Comparison of ENCODE assay signal across 8 cellular contexts in genomic region chr1:147046511-147047394, GRCh38.
DNase-seq lines count a peak whose midpoint lies in the region; ATAC-seq, FAIRE-seq and TF ChIP-seq lines count a peak whose summit lies in the region.
"Not testable (repeated sequence)": the region's sequence is repeated elsewhere in the genome, so short reads cannot be mapped to it uniquely, and the experiment has no call there.

No MANE protein-coding gene starts in this region.

- H4K20me1 ChIP-seq in KMS-11 (ENCODE audit: insufficient read depth) = not testable (repeated sequence)

- H3K79me2 ChIP-seq in KMS-11 (ENCODE audit: insufficient read depth, low read depth) = not testable (repeated sequence)

- not testable (repeated sequence) for H3K27me3 Mint-ChIP-seq in activated naive CD4-positive, alpha-beta T cell treated with anti-CD3 and anti-CD28 coated beads, Interleukin-2, amount 10 ng/mL, durations not matched to agents 7 days and 5 days; stimulated activated naive CD8-positive, alpha-beta T cell treated with anti-CD3 and anti-CD28 coated beads, Interleukin-15, amount 100 ng/mL, for 72 hours

- not testable (repeated sequence) for TF ChIP-seq CTCF in D721Med (IDR thresholded peaks at IDR 0.05; ENCODE audit: insufficient read depth, missing control alignments); KMS-11 (conservative IDR thresholded peaks at IDR 0.05; ENCODE audit: low read depth, low read length); epithelial cell of esophagus (IDR thresholded peaks at IDR 0.05; ENCODE audit: insufficient read depth, low read depth, low read length, missing control alignments)

- ATAC-seq in HG02852 (IDR thresholded peaks at IDR 0.05; ENCODE audit: unreplicated experiment) = peak; percentile 62
- peak; percentile 90 for ATAC-seq in stimulated activated naive CD8-positive, alpha-beta T cell treated with anti-CD3 and anti-CD28 coated beads, Interleukin-15, amount 100 ng/mL, for 72 hours

- H3K4me2 ChIP-seq in KMS-11 = peak overlapping the region; percentile 59

- H3K27me3 ChIP-seq in KMS-11 (ENCODE audit: insufficient read depth, low read depth) = not testable (repeated sequence)

- peak overlapping the region; percentile 88 for H3K4me3 ChIP-seq in KMS-11 (IDR thresholded peaks at IDR 0.05; ENCODE audit: insufficient read depth, low read depth, low read length)
- not testable (repeated sequence) for H3K4me3 ChIP-seq in epithelial cell of esophagus (ENCODE audit: low read length)

- peak overlapping the region; percentile 95 for H3K27ac Mint-ChIP-seq in activated naive CD4-positive, alpha-beta T cell treated with anti-CD3 and anti-CD28 coated beads, Interleukin-2, amount 10 ng/mL, durations not matched to agents 7 days and 5 days
- H3K27ac Mint-ChIP-seq in stimulated activated naive CD8-positive, alpha-beta T cell treated with anti-CD3 and anti-CD28 coated beads, Interleukin-15, amount 100 ng/mL, for 72 hours = peak overlapping the region; percentile 95 to 98

- peak overlapping the region; percentile 61 for H3K4me3 Mint-ChIP-seq in activated naive CD4-positive, alpha-beta T cell treated with anti-CD3 and anti-CD28 coated beads, Interleukin-2, amount 10 ng/mL, durations not matched to agents 7 days and 5 days
- H3K4me3 Mint-ChIP-seq in stimulated activated naive CD8-positive, alpha-beta T cell treated with anti-CD3 and anti-CD28 coated beads, Interleukin-15, amount 100 ng/mL, for 72 hours = peak overlapping the region; percentile 66 to 79

- H3K9ac ChIP-seq in KMS-11 = peak overlapping the region; percentile 12; the same call in 1 of the 2 replicates

- not testable (repeated sequence) for DNase-seq in D721Med (ENCODE audit: insufficient read length, low spot score); GM19239 (ENCODE audit: insufficient read length, low spot score); activated naive CD4-positive, alpha-beta T cell treated with anti-CD3 and anti-CD28 coated beads, Interleukin-2, amount 10 ng/mL, durations not matched to agents 7 days and 5 days; stimulated activated naive CD8-positive, alpha-beta T cell treated with anti-CD3 and anti-CD28 coated beads, Interleukin-15, amount 100 ng/mL, for 72 hours
- peak; percentile 49 for DNase-seq in epithelial cell of esophagus (ENCODE audit: low read depth)

- not testable (repeated sequence) for H3K36me3 Mint-ChIP-seq in activated naive CD4-positive, alpha-beta T cell treated with anti-CD3 and anti-CD28 coated beads, Interleukin-2, amount 10 ng/mL, durations not matched to agents 7 days and 5 days

- H3K4me1 Mint-ChIP-seq in activated naive CD4-positive, alpha-beta T cell treated with anti-CD3 and anti-CD28 coated beads, Interleukin-2, amount 10 ng/mL, durations not matched to agents 7 days and 5 days = peaks cover 43% of the 10 kb centered on the region
- peaks cover 51% of the 10 kb centered on the region for H3K4me1 Mint-ChIP-seq in stimulated activated naive CD8-positive, alpha-beta T cell treated with anti-CD3 and anti-CD28 coated beads, Interleukin-15, amount 100 ng/mL, for 72 hours

- not testable (repeated sequence) for H3K36me3 ChIP-seq in KMS-11 (ENCODE audit: insufficient read depth)

- not testable (repeated sequence) for H3K9me3 Mint-ChIP-seq in activated naive CD4-positive, alpha-beta T cell treated with anti-CD3 and anti-CD28 coated beads, Interleukin-2, amount 10 ng/mL, durations not matched to agents 7 days and 5 days; stimulated activated naive CD8-positive, alpha-beta T cell treated with anti-CD3 and anti-CD28 coated beads, Interleukin-15, amount 100 ng/mL, for 72 hours

- H3K4me1 ChIP-seq in KMS-11 (ENCODE audit: low read depth, poor library complexity, severe bottlenecking) = peaks cover 71% of the 10 kb centered on the region

- CTCF ChIA-PET in activated naive CD4-positive, alpha-beta T cell treated with anti-CD3 and anti-CD28 coated beads, Interleukin-2, amount 10 ng/mL, durations not matched to agents 7 days and 5 days (lab: Charles Lee) = interaction anchor here (1.0 kb wide), 1 partner anchor 16 kb away, joined by 4 read pairs; no protein-coding TSS in a partner anchor

- H2AFZ ChIP-seq in KMS-11 (ENCODE audit: low read depth) = peak overlapping the region; percentile 32

- FAIRE-seq in D721Med (lab: Jason Lieb, UNC) = peak; percentile 88
- FAIRE-seq in GM19239 (lab: Jason Lieb, UNC) = peak; percentile 91
- peak; percentile 68 for FAIRE-seq in TTC549 (lab: Jason Lieb, UNC)

- peak overlapping the region; percentile 62 for H3K27ac ChIP-seq in KMS-11
